In the genomic region with DNA sequence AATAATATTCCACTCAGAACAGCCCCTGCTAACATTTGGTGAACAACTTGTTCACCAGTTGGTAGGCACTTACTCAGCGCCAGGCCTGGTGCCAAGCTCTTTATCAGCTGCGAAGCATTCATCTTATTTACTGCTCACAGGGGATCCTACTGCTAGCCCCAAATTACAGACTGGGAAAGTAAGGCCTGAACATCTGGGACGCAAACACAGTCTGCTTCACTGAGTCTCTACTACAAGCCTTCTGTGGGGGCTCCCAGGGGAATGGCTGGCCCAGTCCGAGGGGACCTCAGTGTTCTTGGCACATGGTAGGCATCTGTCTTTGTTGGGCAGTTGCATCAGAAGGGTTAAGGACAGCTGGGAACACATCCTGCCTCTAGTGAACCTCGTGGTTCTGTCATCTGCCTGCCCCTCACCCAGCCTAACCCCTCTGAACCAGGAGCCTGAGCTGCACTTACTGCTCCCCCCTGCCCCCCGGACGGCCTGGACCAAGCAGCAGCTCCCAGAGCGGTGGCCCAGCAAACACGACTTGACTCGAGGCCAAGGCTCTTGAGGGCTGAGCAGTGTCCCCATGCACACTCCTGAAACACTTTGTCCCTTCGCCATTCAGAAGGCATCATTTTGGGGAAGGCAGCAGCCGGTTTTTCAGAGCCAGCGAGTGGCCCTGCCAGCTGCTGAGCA, we compare ENCODE assay signal across 8 cellular contexts. TPM values are rescaled to one million over a fixed set of nuclear protein-coding genes. Genes with fewer than 3 reads are reported as not detected.
DNase-seq lines count a peak whose midpoint lies in the region; ATAC-seq and TF ChIP-seq lines count a peak whose summit lies in the region.

Gene PHYHD1, plus strand, starts transcription at position 602 of the 678 bp plus-strand sequence. CDS start 1,342 bp downstream, outside the sequence.

- no peak for TF ChIP-seq CTCF in CD8-positive, alpha-beta T cell (IDR thresholded peaks at IDR 0.05)
- TF ChIP-seq CTCF in OCI-LY1 (IDR thresholded peaks at IDR 0.05; ENCODE audit: low read length) (no peak), esophagus muscularis mucosa (IDR thresholded peaks at IDR 0.05) (no peak)

- H2AFZ ChIP-seq in OCI-LY1 (ENCODE audit: low read length): peak within 1 kb of the TSS; percentile 58

- H3F3A ChIP-seq in OCI-LY1 (ENCODE audit: insufficient read depth, low read length): no peaks in the 10 kb centered on the region

- DNase-seq in CD8-positive, alpha-beta T cell: no peak
- DNase-seq in esophagus muscularis mucosa (ENCODE audit: extremely low spot score) (no peak), naive B cell (no peak), NCI-H345 treated with DMSO at 0.1 percent for 48 hours (lab: John Stamatoyannopoulos, UW; ENCODE audit: unreplicated experiment) (no peak), KBM-7 (no peak)
- DNase-seq in activated effector memory CD4-positive, alpha-beta T cell treated with Interleukin-2 at 50 U/mL for 16 hours: no peak
- no peak for DNase-seq in stimulated activated naive CD4-positive, alpha-beta T cell (lab: John Stamatoyannopoulos, UW)

- H3K36me3 ChIP-seq in CD8-positive, alpha-beta T cell (ENCODE audit: insufficient read depth, low read length): peaks cover 14% of the 10 kb centered on the region
- H3K36me3 ChIP-seq in OCI-LY1 (ENCODE audit: insufficient read depth, low read length) (peaks cover 18% of the 10 kb centered on the region; the same call in 1 of the 2 replicates), esophagus muscularis mucosa (peaks cover 0 to 34% (median 20%) of the 10 kb centered on the region in 4 donors)

- in situ Hi-C loops in KBM-7 (cut with MboI; ENCODE audit: low pct_unique_long_range_greater_than_20kb, low sequenced_read_pairs): no loop called here

- peak within 1 kb of the TSS; percentile 63 for H3K4me3 Mint-ChIP-seq in CD8-positive, alpha-beta T cell
- peak within 1 kb of the TSS in 7 of 8 donors; percentile 25 to 79 (median 68) for H3K4me3 Mint-ChIP-seq in naive B cell

- H3K9me3 ChIP-seq in CD8-positive, alpha-beta T cell (ENCODE audit: low read length): no peaks in the 10 kb centered on the region
- H3K9me3 ChIP-seq in OCI-LY1 (ENCODE audit: low read length) (no peaks in the 10 kb centered on the region), esophagus muscularis mucosa (no peaks in the 10 kb centered on the region)

- peaks cover 11% of the 10 kb centered on the region for H3K4me1 ChIP-seq in CD8-positive, alpha-beta T cell (ENCODE audit: insufficient read depth, low read length)
- H3K4me1 ChIP-seq in OCI-LY1 (ENCODE audit: insufficient read depth, low read length, severe bottlenecking): peaks cover 24% of the 10 kb centered on the region
- peaks cover 59 to 76% (median 72%) of the 10 kb centered on the region in 4 donors for H3K4me1 ChIP-seq in esophagus muscularis mucosa

- no peaks in the 10 kb centered on the region for H3K9me3 Mint-ChIP-seq in CD8-positive, alpha-beta T cell
- H3K9me3 Mint-ChIP-seq in naive B cell: no peaks in the 10 kb centered on the region

- H3K27me3 Mint-ChIP-seq in CD8-positive, alpha-beta T cell (ENCODE audit: low read depth): no peaks in the 10 kb centered on the region
- peaks cover 0 to 9% (median 1%) of the 10 kb centered on the region in 3 donors for H3K27me3 Mint-ChIP-seq in naive B cell

- peak within 1 kb of the TSS; percentile 84 for H3K9ac ChIP-seq in OCI-LY1 (ENCODE audit: low read length)

- H3K27ac ChIP-seq in CD8-positive, alpha-beta T cell (ENCODE audit: low read depth, low read length): peak within 1 kb of the TSS; percentile 27
- H3K27ac ChIP-seq in OCI-LY1 (ENCODE audit: low read depth, low read length, poor library complexity, severe bottlenecking) (peak within 1 kb of the TSS; percentile 86), esophagus muscularis mucosa (replicated peaks in 1 of 4) (peak within 1 kb of the TSS; percentile 83 to 89 (median 86))

- no peaks in the 10 kb centered on the region for H3K27me3 ChIP-seq in CD8-positive, alpha-beta T cell (ENCODE audit: insufficient read depth, low read length)
- H3K27me3 ChIP-seq in OCI-LY1 (ENCODE audit: insufficient read depth, low read length): no peaks in the 10 kb centered on the region
- H3K27me3 ChIP-seq in esophagus muscularis mucosa: no peaks in the 10 kb centered on the region

- TF ChIP-seq POLR2A in esophagus muscularis mucosa (IDR thresholded peaks at IDR 0.05; ENCODE audit: low read depth): no peak

- TF ChIP-seq EP300 in esophagus muscularis mucosa (IDR thresholded peaks at IDR 0.05): peak; percentile 70

- no peak within 1 kb of the TSS for H3K4me3 ChIP-seq in CD8-positive, alpha-beta T cell (ENCODE audit: low read depth, low read length)
- H3K4me3 ChIP-seq in OCI-LY1 (ENCODE audit: low read depth, low read length, poor library complexity, severe bottlenecking): peak within 1 kb of the TSS; percentile 64
- peak within 1 kb of the TSS; percentile 61 to 69 (median 66) for H3K4me3 ChIP-seq in esophagus muscularis mucosa

- H3K4me1 Mint-ChIP-seq in CD8-positive, alpha-beta T cell (ENCODE audit: low read depth): peaks cover 5% of the 10 kb centered on the region
- H3K4me1 Mint-ChIP-seq in naive B cell: peaks cover 0 to 5% (median 0%) of the 10 kb centered on the region in 3 donors

- 69% methylated on average over 11 of the region's 13 CpGs for WGBS in esophagus muscularis mucosa

- no peak within 1 kb of the TSS for H3K27ac Mint-ChIP-seq in CD8-positive, alpha-beta T cell
- H3K27ac Mint-ChIP-seq in naive B cell: peak within 1 kb of the TSS in 2 of 6 donors; percentile 80 to 87

- POLR2A ChIA-PET in CD8-positive, alpha-beta T cell (lab: Charles Lee): no interaction called here

- intact Hi-C loops in CD8-positive, alpha-beta T cell (cut with DNase I, micrococcal nuclease): no loop called here
- intact Hi-C loops in esophagus muscularis mucosa (cut with DNase I): loop anchor here (5.0 kb wide), 1 partner anchor 38 kb away; the partner anchor contains the start of genes KYAT1 and LRRC8A

- H3K79me2 ChIP-seq in OCI-LY1 (ENCODE audit: insufficient read depth, low read length): no peaks in the 10 kb centered on the region

- no peak for ATAC-seq in CD8-positive, alpha-beta T cell
- ATAC-seq in naive B cell (ENCODE audit: low read depth in 2 of 2): no peak

- H4K20me1 ChIP-seq in OCI-LY1 (ENCODE audit: insufficient read depth, low read length): no peaks in the 10 kb centered on the region

- H3K36me3 Mint-ChIP-seq in CD8-positive, alpha-beta T cell: peaks cover 28% of the 10 kb centered on the region
- peaks cover 5% of the 10 kb centered on the region in 2 donors for H3K36me3 Mint-ChIP-seq in naive B cell

- H3K9me2 ChIP-seq in OCI-LY1 (ENCODE audit: low read depth, low read length): no peaks in the 10 kb centered on the region

- peak within 1 kb of the TSS; percentile 66 for H3K4me2 ChIP-seq in OCI-LY1 (ENCODE audit: low read length)

- CTCF ChIA-PET in CD8-positive, alpha-beta T cell (lab: Charles Lee): interaction anchor here (0.8 to 14.4 kb wide), 3 partner anchors 8 to 57 kb away, joined by 4 to 299 read pairs (median 6); partner anchors contain the start of genes KYAT1 and LRRC8A

RNA-seq across cellular contexts. Expression of gene PHYHD1, which starts in this region (rescaled TPM):
- 1 to 10 TPM; 1.0 to 2.5 TPM for total RNA-seq in CD8-positive, alpha-beta T cell
- 10 to 100 TPM; 10.4 to 22.3 (median 12.0) TPM for total RNA-seq in esophagus muscularis mucosa
- under 1 TPM in 2 of 6 donors, not detected in 4; 0.34 to 0.39 TPM for polyA plus RNA-seq in naive B cell (ENCODE audit: low read depth in 6 of 6)

Comparison
In these comparisons a context has a peak if more than half of its experiments do, and no peak if none do; other contexts are left out.
1. H3K27ac ChIP-seq: peak in every context shown above with its lines; median percentile 86 in OCI-LY1; 86 in esophagus muscularis mucosa; 27 in CD8-positive, alpha-beta T cell.